16 cellular contexts compared by ENCODE assay signal in the genomic region with DNA sequence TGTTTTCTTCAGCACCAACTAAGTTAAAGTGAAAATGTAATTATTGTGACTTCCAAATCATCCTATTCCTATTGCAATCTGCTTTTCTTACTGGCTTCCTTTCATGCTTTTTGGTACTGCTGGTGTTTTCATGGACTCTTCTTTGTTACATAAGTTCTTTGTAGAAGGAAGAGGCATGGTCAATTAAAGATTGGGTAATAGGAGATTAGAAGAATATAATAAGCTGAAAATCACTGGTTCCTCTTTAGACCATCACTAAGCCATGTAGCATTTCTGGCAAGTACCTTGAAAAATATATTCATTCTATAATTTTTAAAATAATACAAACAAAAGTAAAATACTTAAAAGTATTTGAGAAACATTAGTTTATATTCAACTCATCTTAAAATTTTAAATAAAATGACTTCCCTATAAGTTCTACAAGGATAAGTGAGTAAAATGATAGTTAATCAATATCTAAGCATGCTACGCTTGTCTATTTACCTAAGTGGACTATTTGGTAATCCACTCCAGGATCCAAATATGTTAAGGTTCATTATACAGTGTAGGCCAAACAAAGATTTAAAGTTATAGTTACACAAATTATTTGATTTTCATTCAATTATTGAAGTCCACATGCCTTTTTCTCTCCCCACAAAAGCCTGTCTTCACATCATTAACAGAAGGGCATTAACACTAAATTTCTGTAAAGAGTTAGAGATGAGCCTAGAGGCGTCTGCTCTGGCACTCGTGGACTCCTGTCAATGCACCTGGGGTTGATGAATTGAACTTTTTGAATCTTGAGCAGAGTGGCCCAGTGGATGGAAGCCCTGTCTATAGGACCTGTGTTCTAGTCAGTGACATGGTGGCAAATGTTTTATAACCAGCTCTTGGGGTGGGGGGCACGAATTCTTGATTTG.
DNase-seq lines count a peak whose midpoint lies in the region; ATAC-seq, FAIRE-seq and TF ChIP-seq lines count a peak whose summit lies in the region.
"Had no signal": no experiment of that assay in that cellular context is flagged by ENCODE, and none has a peak within 500 bp of the region (broad histone marks: within the 10 kb centered on the region; RNA-seq: fewer than 3 reads in every experiment).

No MANE protein-coding gene starts in this region.

- DNase-seq in MV-4-11 (lab: John Stamatoyannopoulos, UW) (peak; percentile 12), NOMO-1 treated with DMSO at 0.1 percent for 48 hours (lab: John Stamatoyannopoulos, UW; ENCODE audit: unreplicated experiment) (peak; percentile 90), RCC 7860 (ENCODE audit: low spot score) (no peak), kidney (no peak), HPDE6-E6E7 (ENCODE audit: extremely low spot score) (no peak), WTC11 (ENCODE audit: low spot score) (no peak)
- no peak for DNase-seq in activated T-helper 1 cell treated with anti-CD3 and anti-CD28 coated beads, Interleukin-12 subunit alpha, Interleukin-12 subunit beta, Interleukin-2, Interleukin-4 antibody, amounts not matched to agents 30 ng/mL and 10 ng/mL and 1 ng/mL, durations not matched to agents 14 hours and 24 hours and 36 hours (ENCODE audit: low spot score)
- DNase-seq: Calu3; CD8-positive, alpha-beta T cell; DMS79 treated with DMSO at 0.1 percent for 48 hours; GF-D8; GM23248 had no signal

- no peaks in the 10 kb centered on the region for H3K4me1 Mint-ChIP-seq in WTC11
- H3K4me1 Mint-ChIP-seq in activated T-helper 1 cell treated with anti-CD3 and anti-CD28 coated beads, Interleukin-12 subunit alpha, Interleukin-12 subunit beta, Interleukin-2, Interleukin-4 antibody, amounts not matched to agents 30 ng/mL and 10 ng/mL and 1 ng/mL, durations not matched to agents 14 hours and 24 hours and 36 hours (ENCODE audit: low read depth): no peaks in the 10 kb centered on the region

- H3K4me3 ChIP-seq in kidney (ENCODE audit: low read length in 2 of 2): no peak overlapping the region
- H3K4me3 ChIP-seq: BLaER1, GM23248, HAP-1 had no signal

- POLR2A ChIA-PET in WTC11 (lab: Charles Lee): no interaction called here

- TF ChIP-seq CTCF in kidney (IDR thresholded peaks at IDR 0.05; ENCODE audit: borderline replicate concordance, extremely low read depth, insufficient read depth) (no peak), WTC11 (IDR thresholded peaks at IDR 0.05) (no peak)

- H3K27me3 Mint-ChIP-seq in WTC11 (ENCODE audit: low read depth): peaks cover 4% of the 10 kb centered on the region
- H3K27me3 Mint-ChIP-seq in activated T-helper 1 cell treated with anti-CD3 and anti-CD28 coated beads, Interleukin-12 subunit alpha, Interleukin-12 subunit beta, Interleukin-2, Interleukin-4 antibody, amounts not matched to agents 30 ng/mL and 10 ng/mL and 1 ng/mL, durations not matched to agents 14 hours and 24 hours and 36 hours (ENCODE audit: insufficient read depth): no peaks in the 10 kb centered on the region

- no peaks in the 10 kb centered on the region for H3K36me3 Mint-ChIP-seq in WTC11
- H3K36me3 Mint-ChIP-seq in activated T-helper 1 cell treated with anti-CD3 and anti-CD28 coated beads, Interleukin-12 subunit alpha, Interleukin-12 subunit beta, Interleukin-2, Interleukin-4 antibody, amounts not matched to agents 30 ng/mL and 10 ng/mL and 1 ng/mL, durations not matched to agents 14 hours and 24 hours and 36 hours (ENCODE audit: low read depth): no peaks in the 10 kb centered on the region
- H3K36me3 Mint-ChIP-seq: CD8-positive, alpha-beta T cell had no signal

- intact Hi-C loops in kidney (cut with DNase I): no loop called here
- intact Hi-C loops in activated T-helper 1 cell treated with anti-CD3 and anti-CD28 coated beads, Interleukin-12 subunit alpha, Interleukin-12 subunit beta, Interleukin-2, Interleukin-4 antibody, amounts not matched to agents 30 ng/mL and 10 ng/mL and 1 ng/mL, durations not matched to agents 14 hours and 24 hours and 36 hours (cut with micrococcal nuclease): no loop called here

- H3K9me3 Mint-ChIP-seq in WTC11: no peaks in the 10 kb centered on the region; the same call in 1 of the 2 replicates
- H3K9me3 Mint-ChIP-seq in activated T-helper 1 cell treated with anti-CD3 and anti-CD28 coated beads, Interleukin-12 subunit alpha, Interleukin-12 subunit beta, Interleukin-2, Interleukin-4 antibody, amounts not matched to agents 30 ng/mL and 10 ng/mL and 1 ng/mL, durations not matched to agents 14 hours and 24 hours and 36 hours: no peaks in the 10 kb centered on the region
- H3K9me3 Mint-ChIP-seq: CD8-positive, alpha-beta T cell had no signal

- H3K4me3 Mint-ChIP-seq in WTC11: no peak overlapping the region
- no peak overlapping the region for H3K4me3 Mint-ChIP-seq in activated T-helper 1 cell treated with anti-CD3 and anti-CD28 coated beads, Interleukin-12 subunit alpha, Interleukin-12 subunit beta, Interleukin-2, Interleukin-4 antibody, amounts not matched to agents 30 ng/mL and 10 ng/mL and 1 ng/mL, durations not matched to agents 14 hours and 24 hours and 36 hours
- H3K4me3 Mint-ChIP-seq: CD8-positive, alpha-beta T cell had no signal

- no peak overlapping the region for H3K27ac Mint-ChIP-seq in WTC11
- no peak overlapping the region for H3K27ac Mint-ChIP-seq in activated T-helper 1 cell treated with anti-CD3 and anti-CD28 coated beads, Interleukin-12 subunit alpha, Interleukin-12 subunit beta, Interleukin-2, Interleukin-4 antibody, amounts not matched to agents 30 ng/mL and 10 ng/mL and 1 ng/mL, durations not matched to agents 14 hours and 24 hours and 36 hours
- H3K27ac Mint-ChIP-seq: CD8-positive, alpha-beta T cell had no signal

- H3K4me1 ChIP-seq in kidney (ENCODE audit: control insufficient read depth in 1 of 2, insufficient read depth in 1 of 2, low read depth in 1 of 2, low read length in 2 of 2): no peaks in the 10 kb centered on the region
- H3K4me1 ChIP-seq: BLaER1, HAP-1 had no signal

- no peak overlapping the region for H3K9ac ChIP-seq in kidney (ENCODE audit: low read length in 2 of 2)
- H3K9ac ChIP-seq: BLaER1, GM23248 had no signal

- FAIRE-seq in RCC 7860 (lab: Jason Lieb, UNC): peak; percentile 14
- peak; percentile 38 for FAIRE-seq in kidney (lab: Jason Lieb, UNC)
- FAIRE-seq: A204.1 had no signal

- H3K27ac ChIP-seq in kidney (ENCODE audit: low read depth in 2 of 2, low read length in 2 of 2): no peak overlapping the region
- H3K27ac ChIP-seq: BLaER1, GM23248 had no signal

- H3K9me3 ChIP-seq in kidney (ENCODE audit: control insufficient read depth in 1 of 2, low read length in 2 of 2): no peaks in the 10 kb centered on the region
- H3K9me3 ChIP-seq: BLaER1, HAP-1 had no signal

- CTCF ChIA-PET in WTC11 (lab: Charles Lee): no interaction called here

- no peak for ATAC-seq in WTC11
- no peak for ATAC-seq in GM21528 (IDR thresholded peaks at IDR 0.05; ENCODE audit: low FRiP score, unreplicated experiment)
- ATAC-seq: CD8-positive, alpha-beta T cell had no signal

- no peaks in the 10 kb centered on the region for H3K36me3 ChIP-seq in kidney (ENCODE audit: control insufficient read depth in 1 of 2, insufficient read depth in 2 of 2, low read length in 2 of 2)
- H3K36me3 ChIP-seq: BLaER1, HAP-1 had no signal

TF ChIP-seq in WTC11, 78 proteins besides CTCF, POLR2A, EP300 and RAD21 (continues in another document):
- no peak for TF ChIP-seq NR1H2 (CRISPR knock-in tag; IDR thresholded peaks at IDR 0.05)
- TF ChIP-seq ZBTB21 (CRISPR knock-in tag; IDR thresholded peaks at IDR 0.05; ENCODE audit: borderline replicate concordance): no peak
- TF ChIP-seq, protein P1, sequence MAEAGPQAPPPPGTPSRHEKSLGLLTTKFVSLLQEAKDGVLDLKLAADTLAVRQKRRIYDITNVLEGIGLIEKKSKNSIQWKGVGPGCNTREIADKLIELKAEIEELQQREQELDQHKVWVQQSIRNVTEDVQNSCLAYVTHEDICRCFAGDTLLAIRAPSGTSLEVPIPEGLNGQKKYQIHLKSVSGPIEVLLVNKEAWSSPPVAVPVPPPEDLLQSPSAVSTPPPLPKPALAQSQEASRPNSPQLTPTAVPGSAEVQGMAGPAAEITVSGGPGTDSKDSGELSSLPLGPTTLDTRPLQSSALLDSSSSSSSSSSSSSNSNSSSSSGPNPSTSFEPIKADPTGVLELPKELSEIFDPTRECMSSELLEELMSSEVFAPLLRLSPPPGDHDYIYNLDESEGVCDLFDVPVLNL (CRISPR knock-in tag; IDR thresholded peaks at IDR 0.05; ENCODE audit: borderline replicate concordance, low read depth): no peak
- TF ChIP-seq SMAD3 (CRISPR knock-in tag; IDR thresholded peaks at IDR 0.05; ENCODE audit: borderline replicate concordance): no peak
- TF ChIP-seq, protein P2, sequence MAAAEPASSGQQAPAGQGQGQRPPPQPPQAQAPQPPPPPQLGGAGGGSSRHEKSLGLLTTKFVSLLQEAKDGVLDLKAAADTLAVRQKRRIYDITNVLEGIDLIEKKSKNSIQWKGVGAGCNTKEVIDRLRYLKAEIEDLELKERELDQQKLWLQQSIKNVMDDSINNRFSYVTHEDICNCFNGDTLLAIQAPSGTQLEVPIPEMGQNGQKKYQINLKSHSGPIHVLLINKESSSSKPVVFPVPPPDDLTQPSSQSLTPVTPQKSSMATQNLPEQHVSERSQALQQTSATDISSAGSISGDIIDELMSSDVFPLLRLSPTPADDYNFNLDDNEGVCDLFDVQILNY (CRISPR knock-in tag; IDR thresholded peaks at IDR 0.05): no peak
- TF ChIP-seq, protein P3, sequence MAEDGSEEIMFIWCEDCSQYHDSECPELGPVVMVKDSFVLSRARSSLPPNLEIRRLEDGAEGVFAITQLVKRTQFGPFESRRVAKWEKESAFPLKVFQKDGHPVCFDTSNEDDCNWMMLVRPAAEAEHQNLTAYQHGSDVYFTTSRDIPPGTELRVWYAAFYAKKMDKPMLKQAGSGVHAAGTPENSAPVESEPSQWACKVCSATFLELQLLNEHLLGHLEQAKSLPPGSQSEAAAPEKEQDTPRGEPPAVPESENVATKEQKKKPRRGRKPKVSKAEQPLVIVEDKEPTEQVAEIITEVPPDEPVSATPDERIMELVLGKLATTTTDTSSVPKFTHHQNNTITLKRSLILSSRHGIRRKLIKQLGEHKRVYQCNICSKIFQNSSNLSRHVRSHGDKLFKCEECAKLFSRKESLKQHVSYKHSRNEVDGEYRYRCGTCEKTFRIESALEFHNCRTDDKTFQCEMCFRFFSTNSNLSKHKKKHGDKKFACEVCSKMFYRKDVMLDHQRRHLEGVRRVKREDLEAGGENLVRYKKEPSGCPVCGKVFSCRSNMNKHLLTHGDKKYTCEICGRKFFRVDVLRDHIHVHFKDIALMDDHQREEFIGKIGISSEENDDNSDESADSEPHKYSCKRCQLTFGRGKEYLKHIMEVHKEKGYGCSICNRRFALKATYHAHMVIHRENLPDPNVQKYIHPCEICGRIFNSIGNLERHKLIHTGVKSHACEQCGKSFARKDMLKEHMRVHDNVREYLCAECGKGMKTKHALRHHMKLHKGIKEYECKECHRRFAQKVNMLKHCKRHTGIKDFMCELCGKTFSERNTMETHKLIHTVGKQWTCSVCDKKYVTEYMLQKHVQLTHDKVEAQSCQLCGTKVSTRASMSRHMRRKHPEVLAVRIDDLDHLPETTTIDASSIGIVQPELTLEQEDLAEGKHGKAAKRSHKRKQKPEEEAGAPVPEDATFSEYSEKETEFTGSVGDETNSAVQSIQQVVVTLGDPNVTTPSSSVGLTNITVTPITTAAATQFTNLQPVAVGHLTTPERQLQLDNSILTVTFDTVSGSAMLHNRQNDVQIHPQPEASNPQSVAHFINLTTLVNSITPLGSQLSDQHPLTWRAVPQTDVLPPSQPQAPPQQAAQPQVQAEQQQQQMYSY (CRISPR knock-in tag; IDR thresholded peaks at IDR 0.05): no peak

Comparison
In these comparisons a context has a peak if more than half of its experiments do, and no peak if none do; other contexts are left out.
1. DNase-seq: peak in MV-4-11 (single experiment) and NOMO-1 treated with DMSO at 0.1 percent for 48 hours (single experiment); none in RCC 7860 (single experiment), kidney (single experiment), HPDE6-E6E7 (single experiment), WTC11 (single experiment) and activated T-helper 1 cell treated with anti-CD3 and anti-CD28 coated beads, Interleukin-12 subunit alpha, Interleukin-12 subunit beta, Interleukin-2, Interleukin-4 antibody, amounts not matched to agents 30 ng/mL and 10 ng/mL and 1 ng/mL, durations not matched to agents 14 hours and 24 hours and 36 hours (single experiment).